8 cellular contexts compared by ENCODE assay signal in genomic region chr16:48687421-48688038, GRCh38.
A peak's percentile ranks its signal among the peaks of the same experiment; 100 is the strongest.
DNase-seq lines count a peak whose midpoint lies in the region; ATAC-seq and TF ChIP-seq lines count a peak whose summit lies in the region.

No MANE protein-coding gene starts in this region.

- POLR2A ChIA-PET in activated CD4-positive, alpha-beta T cell treated with anti-CD3 and anti-CD28 coated beads, Interleukin-2, amount 10 ng/mL, durations not matched to agents 7 days and 5 days (lab: Charles Lee): no interaction called here

- H3K27ac Mint-ChIP-seq in CD4-positive, CD25-positive, alpha-beta regulatory T cell: no peak overlapping the region
- no peak overlapping the region for H3K27ac Mint-ChIP-seq in activated CD4-positive, alpha-beta T cell treated with anti-CD3 and anti-CD28 coated beads, Interleukin-2, amount 10 ng/mL, durations not matched to agents 7 days and 5 days

- H3K27ac ChIP-seq in CD4-positive, CD25-positive, alpha-beta regulatory T cell (ENCODE audit: insufficient read depth, low read length, poor library complexity, severe bottlenecking): no peak overlapping the region

- peaks cover 3% of the 10 kb centered on the region for H3K4me1 ChIP-seq in CD4-positive, CD25-positive, alpha-beta regulatory T cell (ENCODE audit: control insufficient read depth, insufficient read depth, low read length, poor library complexity, severe bottlenecking)

- H3K4me3 ChIP-seq in CD4-positive, CD25-positive, alpha-beta regulatory T cell (ENCODE audit: low read depth, low read length): no peak overlapping the region
- H3K4me3 ChIP-seq in fibroblast of the aortic adventitia (ENCODE audit: low read depth, low read length): no peak overlapping the region

- peak; percentile 83 for TF ChIP-seq CTCF in fibroblast of the aortic adventitia (IDR thresholded peaks at IDR 0.05; ENCODE audit: insufficient read depth, low read length)

- peaks cover 13% of the 10 kb centered on the region for H3K27me3 Mint-ChIP-seq in CD4-positive, CD25-positive, alpha-beta regulatory T cell
- peaks cover 11% of the 10 kb centered on the region for H3K27me3 Mint-ChIP-seq in activated CD4-positive, alpha-beta T cell treated with anti-CD3 and anti-CD28 coated beads, Interleukin-2, amount 10 ng/mL, durations not matched to agents 7 days and 5 days

- no peaks in the 10 kb centered on the region for H3K9me3 ChIP-seq in CD4-positive, CD25-positive, alpha-beta regulatory T cell (ENCODE audit: control insufficient read depth in 2 of 2, low read length in 2 of 2)

- H3K36me3 Mint-ChIP-seq in CD4-positive, CD25-positive, alpha-beta regulatory T cell: no peaks in the 10 kb centered on the region
- no peaks in the 10 kb centered on the region for H3K36me3 Mint-ChIP-seq in activated CD4-positive, alpha-beta T cell treated with anti-CD3 and anti-CD28 coated beads, Interleukin-2, amount 10 ng/mL, durations not matched to agents 7 days and 5 days (ENCODE audit: low read depth)

- no peak for ATAC-seq in CD4-positive, CD25-positive, alpha-beta regulatory T cell (ENCODE audit: low read depth in 2 of 2)
- ATAC-seq in GM18867 (IDR thresholded peaks at IDR 0.05; ENCODE audit: unreplicated experiment) (peak; percentile 94), HG03159 (IDR thresholded peaks at IDR 0.05; ENCODE audit: unreplicated experiment) (peak; percentile 82)

- DNase-seq in CD4-positive, CD25-positive, alpha-beta regulatory T cell: peak in 2 of 3 donors; percentile 2 to 66
- peak; percentile 5 for DNase-seq in NCI-H2196 treated with DMSO at 0.1 percent for 48 hours (lab: John Stamatoyannopoulos, UW; ENCODE audit: unreplicated experiment)
- DNase-seq in activated CD4-positive, alpha-beta T cell treated with anti-CD3 and anti-CD28 coated beads, Interleukin-2, amount 10 ng/mL, durations not matched to agents 7 days and 5 days: peak; percentile 46
- DNase-seq in fibroblast of the aortic adventitia (ENCODE audit: low read depth): peak; percentile 76
- DNase-seq in non-pigmented ciliary epithelial cell (ENCODE audit: low read depth): peak; percentile 31
- no peak for DNase-seq in activated CD4-positive, CD25-positive, alpha-beta regulatory T cell treated with anti-CD3 and anti-CD28 coated beads, Interleukin-2, amount 50 U/mL, for 72 hours

- no peaks in the 10 kb centered on the region for H3K36me3 ChIP-seq in CD4-positive, CD25-positive, alpha-beta regulatory T cell (ENCODE audit: control insufficient read depth, insufficient read depth, low read length)

- CTCF ChIA-PET in activated CD4-positive, alpha-beta T cell treated with anti-CD3 and anti-CD28 coated beads, Interleukin-2, amount 10 ng/mL, durations not matched to agents 7 days and 5 days (lab: Charles Lee): interaction anchor here (0.7 kb wide), 1 partner anchor 1850 kb away, joined by 4 read pairs; no protein-coding TSS in a partner anchor

- peaks cover 0 to 3% (median 1%) of the 10 kb centered on the region in 4 donors for H3K4me1 Mint-ChIP-seq in CD4-positive, CD25-positive, alpha-beta regulatory T cell
- H3K4me1 Mint-ChIP-seq in activated CD4-positive, alpha-beta T cell treated with anti-CD3 and anti-CD28 coated beads, Interleukin-2, amount 10 ng/mL, durations not matched to agents 7 days and 5 days: peaks cover 6% of the 10 kb centered on the region

- no peaks in the 10 kb centered on the region for H3K27me3 ChIP-seq in CD4-positive, CD25-positive, alpha-beta regulatory T cell (ENCODE audit: control insufficient read depth, insufficient read depth, low read length)

- no peak overlapping the region for H3K4me3 Mint-ChIP-seq in CD4-positive, CD25-positive, alpha-beta regulatory T cell
- H3K4me3 Mint-ChIP-seq in activated CD4-positive, alpha-beta T cell treated with anti-CD3 and anti-CD28 coated beads, Interleukin-2, amount 10 ng/mL, durations not matched to agents 7 days and 5 days: no peak overlapping the region

- H3K9me3 Mint-ChIP-seq in CD4-positive, CD25-positive, alpha-beta regulatory T cell: peaks cover 0 to 1% (median 0%) of the 10 kb centered on the region in 7 donors
- no peaks in the 10 kb centered on the region for H3K9me3 Mint-ChIP-seq in activated CD4-positive, alpha-beta T cell treated with anti-CD3 and anti-CD28 coated beads, Interleukin-2, amount 10 ng/mL, durations not matched to agents 7 days and 5 days

Comparison
In these comparisons a context has a peak if more than half of its experiments do, and no peak if none do; other contexts are left out.
1. ATAC-seq: peak in GM18867 (single experiment) and HG03159 (single experiment); none in CD4-positive, CD25-positive, alpha-beta regulatory T cell (0 of 2).